ENCODE assay signal across 9 cellular contexts in the genomic region with DNA sequence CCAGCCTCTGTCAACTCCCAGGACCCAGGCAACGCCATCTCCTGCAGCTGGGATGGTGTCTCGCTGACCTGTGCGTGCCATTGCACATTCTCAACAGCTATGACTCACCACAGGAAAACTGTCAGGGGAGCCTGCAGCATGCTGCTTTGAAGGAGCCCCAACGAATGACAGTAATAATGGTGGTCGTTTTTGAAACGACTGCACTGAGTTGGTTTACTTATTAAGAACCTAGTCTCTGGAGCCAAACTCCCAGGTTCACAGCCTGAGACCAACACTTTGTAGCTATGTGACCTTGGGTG. TPM values are rescaled to one million over a fixed set of nuclear protein-coding genes. Genes with fewer than 3 reads are reported as not detected.
A peak's percentile ranks its signal among the peaks of the same experiment; 100 is the strongest.
DNase-seq lines count a peak whose midpoint lies in the region; ATAC-seq lines count a peak whose summit lies in the region.
"Had no signal": no experiment of that assay in that cellular context is flagged by ENCODE, and none has a peak within 500 bp of the region (broad histone marks: within the 10 kb centered on the region; RNA-seq: fewer than 3 reads in every experiment).

No MANE protein-coding gene starts in this region.

- peaks cover 11% of the 10 kb centered on the region for H3K4me1 Mint-ChIP-seq in stimulated activated naive CD8-positive, alpha-beta T cell treated with anti-CD3 and anti-CD28 coated beads, Interleukin-15, amount 100 ng/mL, for 72 hours

- H3K4me3 Mint-ChIP-seq in stimulated activated naive CD8-positive, alpha-beta T cell treated with anti-CD3 and anti-CD28 coated beads, Interleukin-15, amount 100 ng/mL, for 72 hours = no peak overlapping the region
- H3K4me3 Mint-ChIP-seq: CD8-positive, alpha-beta memory T cell had no signal

- H3K9me3 Mint-ChIP-seq in stimulated activated naive CD8-positive, alpha-beta T cell treated with anti-CD3 and anti-CD28 coated beads, Interleukin-15, amount 100 ng/mL, for 72 hours = no peaks in the 10 kb centered on the region
- H3K9me3 Mint-ChIP-seq: CD8-positive, alpha-beta memory T cell had no signal

- no peak for ATAC-seq in stimulated activated naive CD8-positive, alpha-beta T cell treated with anti-CD3 and anti-CD28 coated beads, Interleukin-15, amount 100 ng/mL, for 72 hours
- no peak for ATAC-seq in GM21360 (IDR thresholded peaks at IDR 0.05; ENCODE audit: unreplicated experiment)

- no peak overlapping the region for H3K27ac Mint-ChIP-seq in stimulated activated naive CD8-positive, alpha-beta T cell treated with anti-CD3 and anti-CD28 coated beads, Interleukin-15, amount 100 ng/mL, for 72 hours

- DNase-seq in AG08396 (ENCODE audit: low spot score) = peak; percentile 81
- peak; percentile 74 for DNase-seq in NCI-H226
- DNase-seq in dedifferentiated amniotic fluid mesenchymal stem cell (ENCODE audit: extremely low spot score) = peak; percentile 40
- DNase-seq in mucosa of gallbladder (ENCODE audit: low spot score) = peak; percentile 48
- DNase-seq in activated naive CD4-positive, alpha-beta T cell treated with anti-CD3 and anti-CD28 coated beads, Interleukin-2, amount 50 U/mL, for 16 hours = no peak
- DNase-seq in stimulated activated naive CD8-positive, alpha-beta T cell treated with anti-CD3 and anti-CD28 coated beads, Interleukin-15, amount 100 ng/mL, for 72 hours = no peak
- DNase-seq in inferior parietal cortex (ENCODE audit: extremely low spot score) = no peak

- no peaks in the 10 kb centered on the region for H3K27me3 Mint-ChIP-seq in stimulated activated naive CD8-positive, alpha-beta T cell treated with anti-CD3 and anti-CD28 coated beads, Interleukin-15, amount 100 ng/mL, for 72 hours
- H3K27me3 Mint-ChIP-seq: CD8-positive, alpha-beta memory T cell had no signal

RNA-seq across cellular contexts. Expression of a gene that starts 21.6 kb away (rescaled TPM):
- total RNA-seq in mucosa of gallbladder = 32.0 TPM

RNA-seq across cellular contexts. Expression of a gene that starts 33.4 kb away (rescaled TPM):
- total RNA-seq in mucosa of gallbladder = 14.2 TPM

RNA-seq across cellular contexts. Expression of a gene that starts 58.9 kb away (rescaled TPM):
- total RNA-seq in mucosa of gallbladder = 83.3 TPM

Comparison
In these comparisons a context has a peak if more than half of its experiments do, and no peak if none do; other contexts are left out.
1. DNase-seq: peak in AG08396 (single experiment), NCI-H226 (single experiment), dedifferentiated amniotic fluid mesenchymal stem cell (single experiment) and mucosa of gallbladder (single experiment); none in activated naive CD4-positive, alpha-beta T cell treated with anti-CD3 and anti-CD28 coated beads, Interleukin-2, amount 50 U/mL, for 16 hours (single experiment), stimulated activated naive CD8-positive, alpha-beta T cell treated with anti-CD3 and anti-CD28 coated beads, Interleukin-15, amount 100 ng/mL, for 72 hours (0 of 2) and inferior parietal cortex (single experiment).